8 cellular contexts compared by ENCODE assay signal in genomic region chr2:169585673-169586072, GRCh38. TPM values are rescaled to one million over a fixed set of nuclear protein-coding genes. Genes with fewer than 3 reads are reported as not detected.
DNase-seq lines count a peak whose midpoint lies in the region; ATAC-seq and TF ChIP-seq lines count a peak whose summit lies in the region.

No MANE protein-coding gene starts in this region.

- H3K4me3 ChIP-seq in AG10803 (ENCODE audit: low read length), result peak overlapping the region; percentile 96
- peak overlapping the region; percentile 92 for H3K4me3 ChIP-seq in KMS-11 (IDR thresholded peaks at IDR 0.05; ENCODE audit: insufficient read depth, low read depth, low read length)
- H3K4me3 ChIP-seq in colonic mucosa, result peak overlapping the region; percentile 66

- intact Hi-C loops in colonic mucosa (cut with DNase I), result no loop called here

- H3K9ac ChIP-seq in KMS-11, result peak overlapping the region; percentile 99; the same call in 1 of the 2 replicates
- H3K9ac ChIP-seq in colonic mucosa (ENCODE audit: low read depth in 2 of 2, low read length in 2 of 2), result peak overlapping the region in 1 of 2 donors; percentile 100

- H3K4me1 Mint-ChIP-seq in naive B cell, result peaks cover 23 to 59% (median 47%) of the 10 kb centered on the region in 3 donors

- H3K27me3 ChIP-seq in KMS-11 (ENCODE audit: insufficient read depth, low read depth) (no peaks in the 10 kb centered on the region), colonic mucosa (no peaks in the 10 kb centered on the region)

- H3K36me3 ChIP-seq in KMS-11 (ENCODE audit: insufficient read depth) (no peaks in the 10 kb centered on the region), colonic mucosa (no peaks in the 10 kb centered on the region)

- peaks cover 6% of the 10 kb centered on the region for H4K20me1 ChIP-seq in KMS-11 (ENCODE audit: insufficient read depth)

- peak overlapping the region; percentile 93; the same call in 1 of the 2 replicates for H3K27ac ChIP-seq in KMS-11
- H3K27ac ChIP-seq in colonic mucosa, result peak overlapping the region; percentile 90

- no peak for ATAC-seq in naive B cell (ENCODE audit: low read depth in 2 of 2)
- ATAC-seq in HG02885 (IDR thresholded peaks at IDR 0.05; ENCODE audit: poor library complexity, unreplicated experiment), result no peak

- H3K27ac Mint-ChIP-seq in naive B cell, result peak overlapping the region; percentile 99 to 100 (median 100)

- no peaks in the 10 kb centered on the region for H3K27me3 Mint-ChIP-seq in naive B cell

- H3K36me3 Mint-ChIP-seq in naive B cell, result peaks cover 8 to 9% of the 10 kb centered on the region in 2 donors

- DNase-seq in AG10803 (ENCODE audit: low read depth), result no peak
- no peak for DNase-seq in colonic mucosa
- no peak for DNase-seq in naive B cell
- no peak for DNase-seq in ureter (ENCODE audit: low spot score)
- no peak for DNase-seq in activated CD4-positive, alpha-beta T cell treated with anti-CD3 and anti-CD28 coated beads for 48 hours
- DNase-seq in Ammon's horn (ENCODE audit: low spot score), result no peak

- H3K4me3 Mint-ChIP-seq in naive B cell, result peak overlapping the region; percentile 95 to 100 (median 99)

- peaks cover 63% of the 10 kb centered on the region for H3K79me2 ChIP-seq in KMS-11 (ENCODE audit: insufficient read depth, low read depth)

- H3K4me2 ChIP-seq in KMS-11, result peak overlapping the region; percentile 74

- H3K9me3 Mint-ChIP-seq in naive B cell, result peaks cover 0 to 11% (median 0%) of the 10 kb centered on the region in 7 donors

- H3K9me3 ChIP-seq in colonic mucosa, result no peaks in the 10 kb centered on the region

- H3K4me1 ChIP-seq in KMS-11 (ENCODE audit: low read depth, poor library complexity, severe bottlenecking) (peaks cover 18% of the 10 kb centered on the region), colonic mucosa (peaks cover 11% of the 10 kb centered on the region)

- H2AFZ ChIP-seq in KMS-11 (ENCODE audit: low read depth), result no peak overlapping the region

- no peak for TF ChIP-seq CTCF in AG10803 (conservative IDR thresholded peaks at IDR 0.05; ENCODE audit: low read length)
- no peak for TF ChIP-seq CTCF in KMS-11 (conservative IDR thresholded peaks at IDR 0.05; ENCODE audit: low read depth, low read length)
- TF ChIP-seq CTCF in colonic mucosa (IDR thresholded peaks at IDR 0.05), result no peak

RNA-seq across cellular contexts. Expression of gene PPIG, which starts 1.5 kb away (rescaled TPM):
- total RNA-seq in colonic mucosa, result 10 to 100 TPM; 46.1 to 55.2 TPM
- polyA plus RNA-seq in naive B cell (ENCODE audit: low read depth in 6 of 6), result 100 to 1,000 TPM in 1 of 6 donors, 10 to 100 TPM in 5; 43.4 to 107 (median 63.8) TPM
- total RNA-seq in ureter, result 59.2 TPM

RNA-seq across cellular contexts. Expression of gene FASTKD1, which starts 12.0 kb away (rescaled TPM):
- 10 to 100 TPM; 46.7 to 65.2 TPM for total RNA-seq in colonic mucosa
- 10 to 100 TPM in 4 of 6 donors, 1 to 10 TPM in 2; 7.5 to 21.5 (median 12.1) TPM for polyA plus RNA-seq in naive B cell (ENCODE audit: low read depth in 6 of 6)
- total RNA-seq in ureter, result 27.7 TPM
